In genomic region chr1:61962631-61963030, GRCh38 we compare ENCODE assay signal across 20 cellular contexts.
DNase-seq lines count a peak whose midpoint lies in the region; ATAC-seq and TF ChIP-seq lines count a peak whose summit lies in the region.
"Had no signal": no experiment of that assay in that cellular context is flagged by ENCODE, and none has a peak within 500 bp of the region (broad histone marks: within the 10 kb centered on the region; RNA-seq: fewer than 3 reads in every experiment).

No MANE protein-coding gene starts in this region.

- peak overlapping the region; percentile 33 for H3K27ac ChIP-seq in left ventricle myocardium inferior (replicated peaks)
- H3K27ac ChIP-seq: 22Rv1; A549; BLaER1 treated with 17β-estradiol and CSF1 and Interleukin-3, amounts not matched to agents 10 nM and 100 nM; C4-2B had no signal

- H3K36me3 ChIP-seq in left ventricle myocardium inferior: no peaks in the 10 kb centered on the region
- H3K36me3 ChIP-seq: BLaER1 treated with 17β-estradiol and CSF1 and Interleukin-3, amounts not matched to agents 10 nM and 100 nM had no signal

- peak; percentile 34 for ATAC-seq in Right ventricle myocardium superior (ENCODE audit: poor library complexity)
- no peak for ATAC-seq in Right ventricle myocardium inferior
- ATAC-seq: A549; CD8-positive, alpha-beta T cell; GM12878 had no signal

- peaks cover 6% of the 10 kb centered on the region for H3K4me1 Mint-ChIP-seq in type B pancreatic cell (ENCODE audit: unreplicated experiment)
- H3K4me1 Mint-ChIP-seq: B cell had no signal

- peak overlapping the region; percentile 33 for H3K27ac Mint-ChIP-seq in type B pancreatic cell
- H3K27ac Mint-ChIP-seq: B cell; CD4-positive, alpha-beta T cell; CD8-positive, alpha-beta T cell had no signal

- peaks cover 12% of the 10 kb centered on the region for H3K36me3 Mint-ChIP-seq in type B pancreatic cell

- intact Hi-C loops in Right ventricle myocardium superior (cut with DNase I) (no loop called here), cardiac septum (cut with DNase I) (no loop called here), left ventricle myocardium inferior (cut with micrococcal nuclease) (no loop called here), Right ventricle myocardium inferior (cut with DNase I) (no loop called here)

- H3K4me3 Mint-ChIP-seq in type B pancreatic cell: no peak overlapping the region
- H3K4me3 Mint-ChIP-seq: B cell; CD4-positive, alpha-beta T cell; CD8-positive, alpha-beta T cell had no signal

- no peaks in the 10 kb centered on the region for H3K27me3 Mint-ChIP-seq in type B pancreatic cell
- H3K27me3 Mint-ChIP-seq: B cell; CD4-positive, alpha-beta T cell had no signal

- in situ Hi-C loops in G401 (cut with HindIII; ENCODE audit: low sequenced_read_pairs): no loop called here

- DNase-seq in Right ventricle myocardium superior (no peak), cardiac septum (ENCODE audit: low spot score) (no peak), left ventricle myocardium inferior (no peak), Right ventricle myocardium inferior (ENCODE audit: missing footprints) (no peak), G401 (ENCODE audit: low spot score) (peak; percentile 8), type B pancreatic cell (ENCODE audit: extremely low spot score, unreplicated experiment) (no peak)
- DNase-seq in activated CD4-positive, alpha-beta T cell treated with anti-CD3 and anti-CD28 coated beads, Interleukin-2, amount 50 U/mL, for 48 hours: no peak
- DNase-seq: AML-193; Caco-2; Calu3; CD4-positive, alpha-beta T cell; CD8-positive, alpha-beta T cell; DMS79 treated with DMSO at 0.1 percent for 48 hours; GDM1 had no signal

- TF ChIP-seq CTCF in left ventricle myocardium inferior (IDR thresholded peaks at IDR 0.05; ENCODE audit: borderline replicate concordance) (no peak), type B pancreatic cell (conservative IDR thresholded peaks at IDR 0.05) (no peak)

- no peaks in the 10 kb centered on the region for H3K9me3 ChIP-seq in left ventricle myocardium inferior (replicated peaks)
- H3K9me3 ChIP-seq: A549; BLaER1 treated with 17β-estradiol and CSF1 and Interleukin-3, amounts not matched to agents 10 nM and 100 nM; Caco-2 had no signal

- peaks cover 15% of the 10 kb centered on the region for H3K4me1 ChIP-seq in left ventricle myocardium inferior
- H3K4me1 ChIP-seq: A549; BLaER1 treated with 17β-estradiol and CSF1 and Interleukin-3, amounts not matched to agents 10 nM and 100 nM had no signal

- H3K4me3 ChIP-seq in left ventricle myocardium inferior: no peak overlapping the region
- H3K4me3 ChIP-seq: A549; BLaER1 treated with 17β-estradiol and CSF1 and Interleukin-3, amounts not matched to agents 10 nM and 100 nM; GM12878 had no signal

- no peaks in the 10 kb centered on the region for H3K9me3 Mint-ChIP-seq in type B pancreatic cell
- H3K9me3 Mint-ChIP-seq: CD4-positive, alpha-beta T cell; CD8-positive, alpha-beta T cell had no signal

- no peaks in the 10 kb centered on the region for H3K27me3 ChIP-seq in left ventricle myocardium inferior (ENCODE audit: low read depth)
- H3K27me3 ChIP-seq: BLaER1 treated with 17β-estradiol and CSF1 and Interleukin-3, amounts not matched to agents 10 nM and 100 nM had no signal
